ENCODE assay signal across 8 cellular contexts in the genomic region with DNA sequence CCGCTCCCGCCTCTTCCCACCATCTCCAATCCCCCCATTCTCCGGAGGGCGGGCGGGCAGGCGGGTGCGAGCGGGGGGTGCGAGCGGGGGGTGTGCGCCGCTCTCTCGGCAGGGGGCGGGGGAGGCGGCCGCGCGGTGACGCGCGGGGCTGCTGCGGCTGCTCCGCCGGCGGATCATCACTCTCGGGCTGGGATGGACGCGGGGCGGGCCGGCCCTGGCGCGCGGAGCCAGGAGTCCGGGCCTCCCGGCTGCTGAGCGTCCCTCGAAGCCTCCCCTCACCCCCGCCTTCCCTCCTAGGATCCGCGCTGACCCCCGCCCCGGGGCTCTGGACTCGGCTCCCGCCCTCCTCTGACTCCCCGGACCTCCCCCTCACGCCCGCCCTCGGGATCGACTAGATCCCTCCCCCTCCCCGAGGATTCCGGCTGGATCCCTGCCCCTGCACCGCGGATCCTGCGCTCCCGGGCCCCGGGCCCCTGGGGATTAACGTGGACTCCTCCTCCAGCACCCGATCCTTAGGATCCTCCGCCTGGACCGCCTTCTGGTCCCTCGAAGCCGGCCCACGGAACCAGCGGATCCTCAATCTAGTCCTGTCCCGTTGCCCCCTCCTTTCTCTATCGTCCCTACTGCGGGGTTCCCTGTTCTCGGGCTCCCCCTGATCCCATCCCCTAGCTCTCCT. TPM values are rescaled to one million over a fixed set of nuclear protein-coding genes. Genes with fewer than 3 reads are reported as not detected.
DNase-seq lines count a peak whose midpoint lies in the region; ATAC-seq and TF ChIP-seq lines count a peak whose summit lies in the region.

No MANE protein-coding gene starts in this region.

- H2BK120ac ChIP-seq in trophoblast cell (ENCODE audit: insufficient read depth, low read length, poor library complexity) = peak overlapping the region; percentile 62

- H3K9ac ChIP-seq in MM.1S (ENCODE audit: low read length) (peak overlapping the region; percentile 52; the same call in 1 of the 2 replicates), trophoblast cell (ENCODE audit: low read length) (peak overlapping the region; percentile 12)

- peak overlapping the region; percentile 15 for H3K4ac ChIP-seq in trophoblast cell (ENCODE audit: low read depth, low read length)

- no peak for TF ChIP-seq CTCF in MM.1S (IDR thresholded peaks at IDR 0.05; ENCODE audit: low read length)
- peak; percentile 13 for TF ChIP-seq CTCF in foreskin keratinocyte (conservative IDR thresholded peaks at IDR 0.05)

- peak overlapping the region; percentile 86 for H4K8ac ChIP-seq in trophoblast cell (ENCODE audit: low read depth, low read length)

- H3K9me3 ChIP-seq in MM.1S (replicated peaks; ENCODE audit: insufficient read depth, low read length) = no peaks in the 10 kb centered on the region
- H3K9me3 ChIP-seq in trophoblast cell (ENCODE audit: insufficient read depth, low read depth, low read length) = no peaks in the 10 kb centered on the region

- no peaks in the 10 kb centered on the region for H3K9me2 ChIP-seq in MM.1S (replicated peaks; ENCODE audit: insufficient read depth, low read length)

- H3K27ac ChIP-seq in MM.1S (ENCODE audit: low read length) = no peak overlapping the region
- H3K27ac ChIP-seq in foreskin keratinocyte = peak overlapping the region; percentile 1
- peak overlapping the region; percentile 35 for H3K27ac ChIP-seq in trophoblast cell (ENCODE audit: low read depth, low read length)

- peaks cover 4% of the 10 kb centered on the region; the same call in 1 of the 2 replicates for H3K4me1 ChIP-seq in MM.1S (ENCODE audit: low read length)
- peaks cover 8% of the 10 kb centered on the region for H3K4me1 ChIP-seq in foreskin keratinocyte
- H3K4me1 ChIP-seq in trophoblast cell (ENCODE audit: control insufficient read depth in 1 of 2, insufficient read depth in 2 of 2, low read length in 2 of 2) = peaks cover 6 to 14% of the 10 kb centered on the region in 2 experiments

- peak overlapping the region; percentile 69 for H3K4me3 ChIP-seq in MM.1S (ENCODE audit: low read length)
- H3K4me3 ChIP-seq in trophoblast cell (ENCODE audit: low read depth, low read length) = peak overlapping the region; percentile 79

- H2BK12ac ChIP-seq in trophoblast cell (ENCODE audit: low read length) = no peak overlapping the region

- H3K79me2 ChIP-seq in MM.1S (ENCODE audit: low read length) (no peaks in the 10 kb centered on the region; the same call in 1 of the 2 replicates), trophoblast cell (ENCODE audit: control insufficient read depth, insufficient read depth, low read length, poor library complexity) (peaks cover 3% of the 10 kb centered on the region)

- H4K20me1 ChIP-seq in MM.1S (ENCODE audit: insufficient read depth, low read length) = no peaks in the 10 kb centered on the region

- WGBS in trophoblast cell (ENCODE audit: extremely low coverage, insufficient coverage, insufficient read length) = no CpG with 5 or more reads among the region's 68 CpGs

- H3K27me3 ChIP-seq in MM.1S (replicated peaks; ENCODE audit: insufficient read depth, low read length) (peaks cover 36% of the 10 kb centered on the region), foreskin keratinocyte (no peaks in the 10 kb centered on the region), trophoblast cell (ENCODE audit: insufficient read depth, low read length) (no peaks in the 10 kb centered on the region)

- no peak overlapping the region for H2BK5ac ChIP-seq in trophoblast cell (ENCODE audit: low read depth, low read length, poor library complexity)

- peak overlapping the region; percentile 53 for H3K14ac ChIP-seq in trophoblast cell (ENCODE audit: low read length)

- peak overlapping the region; percentile 85 for H4K12ac ChIP-seq in trophoblast cell (ENCODE audit: low read depth, low read length)

- DNase-seq in ACHN (peak; percentile 45), MM.1S (no peak), foreskin keratinocyte (no peak), trophoblast cell (peak in 1 of 2 donors; percentile 42)
- DNase-seq in activated T-helper 1 cell treated with anti-CD3 and anti-CD28 coated beads, Interleukin-2, amount 50 U/mL, for 16 hours (ENCODE audit: low read depth in 1 of 2, low spot score in 1 of 2) = peak; percentile 44 to 65

- H3F3A ChIP-seq in MM.1S (ENCODE audit: insufficient read depth, low read length) = no peaks in the 10 kb centered on the region

- in situ Hi-C loops in ACHN (cut with HindIII; ENCODE audit: low pct_ligation_motif_present, low pct_unique_long_range_greater_than_20kb, low sequenced_read_pairs) = no loop called here

- H3K36me3 ChIP-seq in MM.1S (replicated peaks; ENCODE audit: insufficient read depth, low read length) (no peaks in the 10 kb centered on the region), trophoblast cell (ENCODE audit: control insufficient read depth in 1 of 2, insufficient read depth in 2 of 2, low read length in 2 of 2) (peaks cover 12 to 15% of the 10 kb centered on the region in 2 experiments)

- peak overlapping the region; percentile 72 for H2AFZ ChIP-seq in MM.1S (ENCODE audit: low read length)
- H2AFZ ChIP-seq in trophoblast cell (ENCODE audit: insufficient read depth, low read length, poor library complexity) = peak overlapping the region; percentile 89

- peaks cover 15% of the 10 kb centered on the region for H3K79me1 ChIP-seq in trophoblast cell (ENCODE audit: low read length)

- peak; percentile 6 for ATAC-seq in GM19324 (IDR thresholded peaks at IDR 0.05; ENCODE audit: low FRiP score, unreplicated experiment)
- peak; percentile 39 for ATAC-seq in foreskin keratinocyte
- ATAC-seq in GM18873 (IDR thresholded peaks at IDR 0.05; ENCODE audit: low FRiP score, unreplicated experiment) = no peak
- ATAC-seq in GM21576 (IDR thresholded peaks at IDR 0.05; ENCODE audit: unreplicated experiment) = no peak

- H3K4me2 ChIP-seq in MM.1S (ENCODE audit: low read depth, low read length) (peak overlapping the region; percentile 86), trophoblast cell (ENCODE audit: low read length) (peak overlapping the region; percentile 71)

- H3K18ac ChIP-seq in trophoblast cell (ENCODE audit: low read length) = peak overlapping the region; percentile 96

- H2AK5ac ChIP-seq in trophoblast cell (ENCODE audit: low read length) = peak overlapping the region; percentile 53

- H3K23ac ChIP-seq in trophoblast cell (ENCODE audit: low read length) = no peak overlapping the region

- peak overlapping the region; percentile 70 for H4K91ac ChIP-seq in trophoblast cell (ENCODE audit: low read depth, low read length)

RNA-seq across cellular contexts. Expression of gene TMEM256, which starts 1.0 kb away (rescaled TPM):
- total RNA-seq in foreskin keratinocyte = 128 and 131 TPM in 2 replicates
- 214 and 222 TPM in 2 replicates for polyA plus RNA-seq in foreskin keratinocyte
- 134 and 152 TPM in 2 replicates for polyA plus RNA-seq in trophoblast cell (2013)

RNA-seq across cellular contexts. Expression of gene NLGN2, which starts 2.8 kb away (rescaled TPM):
- total RNA-seq in foreskin keratinocyte = 4.9 and 7.6 TPM in 2 replicates
- 7.7 and 9.4 TPM in 2 replicates for polyA plus RNA-seq in foreskin keratinocyte
- 25.8 and 25.9 TPM in 2 replicates for polyA plus RNA-seq in trophoblast cell (2013)

RNA-seq across cellular contexts. Expression of gene PLSCR3, which starts 10.6 kb away (rescaled TPM):
- total RNA-seq in foreskin keratinocyte = 54.9 and 74.5 TPM in 2 replicates
- 122 and 145 TPM in 2 replicates for polyA plus RNA-seq in foreskin keratinocyte
- 88.4 and 89.2 TPM in 2 replicates for polyA plus RNA-seq in trophoblast cell (2013)

RNA-seq across cellular contexts. Expression of gene SPEM1, which starts 15.2 kb away (rescaled TPM):
- total RNA-seq in foreskin keratinocyte = not detected in 2 replicates
- not detected in 2 replicates for polyA plus RNA-seq in foreskin keratinocyte
- polyA plus RNA-seq in trophoblast cell (2013) = 0.07 TPM in 1 of 2 replicates, not detected in the other

RNA-seq across cellular contexts. Expression of gene SPEM2, which starts 20.5 kb away (rescaled TPM):
- not detected in 2 replicates for total RNA-seq in foreskin keratinocyte
- not detected in 2 replicates for polyA plus RNA-seq in foreskin keratinocyte
- polyA plus RNA-seq in trophoblast cell (2013) = 0.03 TPM in 1 of 2 replicates, not detected in the other

Comparison
In these comparisons a context has a peak if more than half of its experiments do, and no peak if none do; other contexts are left out.
1. DNase-seq: peak in ACHN (single experiment) and activated T-helper 1 cell treated with anti-CD3 and anti-CD28 coated beads, Interleukin-2, amount 50 U/mL, for 16 hours (2 of 2); none in MM.1S (single experiment) and foreskin keratinocyte (0 of 2).
2. ATAC-seq: peak in GM19324 (single experiment) and foreskin keratinocyte (single experiment); none in GM18873 (single experiment) and GM21576 (single experiment).